In the genomic region with DNA sequence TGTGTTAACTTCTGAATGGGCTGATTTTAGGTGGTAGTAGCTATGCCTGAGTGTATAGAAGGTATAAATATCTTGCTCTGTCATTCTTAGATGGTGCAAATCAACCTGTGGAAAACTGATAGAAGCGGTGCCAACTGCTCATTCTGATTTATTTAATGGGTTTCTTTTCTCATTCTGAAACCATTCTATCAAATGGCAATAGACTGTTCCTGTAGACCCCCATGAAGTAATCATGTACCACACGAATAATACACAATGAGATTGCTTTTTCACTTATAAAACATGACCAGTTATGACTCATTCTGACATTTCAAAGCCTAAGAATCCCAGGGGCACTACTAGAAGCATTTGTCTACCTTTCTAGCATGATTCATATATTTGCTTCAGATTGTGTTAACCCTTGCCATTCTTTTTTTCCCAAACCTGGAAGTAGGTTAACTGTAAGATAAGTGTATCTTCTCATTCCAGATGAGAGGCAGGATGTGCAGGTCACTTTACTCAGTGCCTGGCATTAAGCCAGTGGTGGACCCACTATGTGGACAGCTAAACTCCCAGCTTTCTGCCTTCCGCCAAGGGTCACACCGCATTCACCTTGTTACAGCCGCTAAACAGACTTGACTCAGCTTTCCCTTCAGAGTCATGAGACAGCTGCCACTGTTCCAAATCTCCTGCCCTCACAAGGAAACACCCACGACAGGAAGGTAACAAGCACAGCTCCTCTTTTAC, we compare ENCODE assay signal across 10 cellular contexts. TPM values are rescaled to one million over a fixed set of nuclear protein-coding genes. Genes with fewer than 3 reads are reported as not detected.
A peak's percentile ranks its signal among the peaks of the same experiment; 100 is the strongest.
DNase-seq lines count a peak whose midpoint lies in the region; ATAC-seq and TF ChIP-seq lines count a peak whose summit lies in the region.
"Had no signal": no experiment of that assay in that cellular context is flagged by ENCODE, and none has a peak within 500 bp of the region (broad histone marks: within the 10 kb centered on the region; RNA-seq: fewer than 3 reads in every experiment).

No MANE protein-coding gene starts in this region.

- no peaks in the 10 kb centered on the region for H4K20me1 ChIP-seq in osteoblast (ENCODE audit: insufficient read depth, low read length)

- peaks cover 18% of the 10 kb centered on the region for H3K4me1 ChIP-seq in osteoblast (ENCODE audit: insufficient read depth, low read length)
- H3K4me1 ChIP-seq: psoas muscle had no signal

- no peaks in the 10 kb centered on the region for H3K36me3 ChIP-seq in osteoblast (ENCODE audit: insufficient read depth, low read length)

- H3K4me3 ChIP-seq in astrocyte of the spinal cord (ENCODE audit: low read depth, low read length) (no peak overlapping the region), osteoblast (ENCODE audit: insufficient read depth, low read length) (no peak overlapping the region), lower leg skin (ENCODE audit: low read depth, poor library complexity, severe bottlenecking) (no peak overlapping the region)
- H3K4me3 ChIP-seq: psoas muscle had no signal

- DNase-seq in DMS53 treated with DMSO at 0.1 percent for 48 hours (lab: John Stamatoyannopoulos, UW; ENCODE audit: unreplicated experiment) (peak; percentile 33), NCI-H460 (ENCODE audit: extremely low read depth, low read depth) (peak; percentile 26), astrocyte of the spinal cord (ENCODE audit: low read depth, low spot score) (peak; percentile 88), osteoblast (ENCODE audit: insufficient read length, low spot score, missing footprints) (peak; percentile 84), MV-4-11 (lab: John Stamatoyannopoulos, UW) (no peak), AG20443 (ENCODE audit: low spot score) (no peak), lower leg skin (ENCODE audit: low spot score in 2 of 2) (no peak)
- DNase-seq: psoas muscle, trophoblast cell had no signal

- WGBS in lower leg skin, 2 donors, result 34 to 42% methylated on average over 6 of the region's 6 CpGs

- ATAC-seq in GM18867 (IDR thresholded peaks at IDR 0.05; ENCODE audit: unreplicated experiment), result no peak
- ATAC-seq: psoas muscle had no signal

- TF ChIP-seq POLR2A in lower leg skin (IDR thresholded peaks at IDR 0.05), result no peak

- H3K27ac ChIP-seq in osteoblast (ENCODE audit: low read depth, low read length), result no peak overlapping the region
- H3K27ac ChIP-seq: psoas muscle had no signal

- H3K4me2 ChIP-seq in osteoblast (ENCODE audit: insufficient read depth, low read length), result peak overlapping the region; percentile 62

- no peaks in the 10 kb centered on the region for H3K79me2 ChIP-seq in osteoblast (ENCODE audit: insufficient read depth, low read length)

- no peaks in the 10 kb centered on the region for H3K9me3 ChIP-seq in osteoblast (ENCODE audit: low read depth, low read length)
- H3K9me3 ChIP-seq: psoas muscle had no signal

- no peak for TF ChIP-seq CTCF in astrocyte of the spinal cord (IDR thresholded peaks at IDR 0.05; ENCODE audit: low read depth, low read length)
- TF ChIP-seq CTCF in osteoblast (IDR thresholded peaks at IDR 0.05; ENCODE audit: extremely low read depth, low read depth, low read length), result no peak
- no peak for TF ChIP-seq CTCF in lower leg skin (IDR thresholded peaks at IDR 0.05)

- intact Hi-C loops in lower leg skin (cut with DNase I; ENCODE audit: low total_unique reads), result no loop called here

- H2AFZ ChIP-seq in osteoblast (ENCODE audit: low read length), result no peak overlapping the region

- in situ Hi-C loops in astrocyte of the spinal cord (cut with HindIII; ENCODE audit: low sequenced_read_pairs), result no loop called here

- H3K27me3 ChIP-seq in osteoblast (ENCODE audit: insufficient read depth, low read length), result peaks cover 9% of the 10 kb centered on the region

RNA-seq across cellular contexts. Expression of gene SLC16A11, which starts 16.4 kb away (rescaled TPM):
- total RNA-seq in NCI-H460 (2014; rRNA removed; shearing (Covaris generic)), result 0.12 TPM in 1 of 2 replicates, not detected in the other
- polyA plus RNA-seq in NCI-H460 (2014; cell fraction: nucleus; rRNA removed), result not detected in 2 replicates
- total RNA-seq in osteoblast, result 0.29 and 0.36 TPM in 2 replicates
- total RNA-seq in lower leg skin, result 1 to 10 TPM; 1.1 to 6.3 (median 4.1) TPM

RNA-seq across cellular contexts. Expression of gene CLEC10A, which starts 19.7 kb away (rescaled TPM):
- not detected in 2 replicates for total RNA-seq in NCI-H460 (2014; rRNA removed; shearing (Covaris generic))
- polyA plus RNA-seq in NCI-H460 (2014; cell fraction: nucleus; rRNA removed), result not detected in 2 replicates
- not detected in 2 replicates for total RNA-seq in osteoblast
- 1 to 10 TPM in 2 of 4 donors, under 1 TPM in 2; 0.46 to 5.4 (median 1.9) TPM for total RNA-seq in lower leg skin

RNA-seq across cellular contexts. Expression of gene SLC16A13, which starts 24.5 kb away (rescaled TPM):
- total RNA-seq in NCI-H460 (2014; rRNA removed; shearing (Covaris generic)), result 0.49 and 1.2 TPM in 2 replicates
- 0.79 and 0.81 TPM in 2 replicates for polyA plus RNA-seq in NCI-H460 (2014; cell fraction: nucleus; rRNA removed)
- total RNA-seq in osteoblast (1.2 and 1.4 TPM in 2 replicates), lower leg skin (1 to 10 TPM; 1.0 to 5.2 (median 2.6) TPM)

RNA-seq across cellular contexts. Expression of gene BCL6B, which starts 37.5 kb away (rescaled TPM):
- total RNA-seq in NCI-H460 (2014; rRNA removed; shearing (Covaris generic)), result not detected in 2 replicates
- 0.03 TPM in 1 of 2 replicates, not detected in the other for polyA plus RNA-seq in NCI-H460 (2014; cell fraction: nucleus; rRNA removed)
- total RNA-seq in osteoblast (not detected in 2 replicates), lower leg skin (1 to 10 TPM in 3 of 4 donors, under 1 TPM in 1; 0.72 to 5.1 (median 2.1) TPM)

RNA-seq across cellular contexts. Expression of gene RNASEK, which starts 47.9 kb away (rescaled TPM):
- 276 and 291 TPM in 2 replicates for total RNA-seq in NCI-H460 (2014; rRNA removed; shearing (Covaris generic))
- polyA plus RNA-seq in NCI-H460 (2014; cell fraction: nucleus; rRNA removed), result 223 and 384 TPM in 2 replicates
- total RNA-seq in osteoblast (37.3 and 38.9 TPM in 2 replicates), lower leg skin (100 to 1,000 TPM; 187 to 231 (median 220) TPM)

Comparison
In these comparisons a context has a peak if more than half of its experiments do, and no peak if none do; other contexts are left out.
1. DNase-seq: peak in DMS53 treated with DMSO at 0.1 percent for 48 hours (single experiment), NCI-H460 (single experiment), astrocyte of the spinal cord (single experiment) and osteoblast (single experiment); none in MV-4-11 (single experiment), AG20443 (single experiment) and lower leg skin (0 of 2).